ENCODE assay signal across 10 cellular contexts in the genomic region with DNA sequence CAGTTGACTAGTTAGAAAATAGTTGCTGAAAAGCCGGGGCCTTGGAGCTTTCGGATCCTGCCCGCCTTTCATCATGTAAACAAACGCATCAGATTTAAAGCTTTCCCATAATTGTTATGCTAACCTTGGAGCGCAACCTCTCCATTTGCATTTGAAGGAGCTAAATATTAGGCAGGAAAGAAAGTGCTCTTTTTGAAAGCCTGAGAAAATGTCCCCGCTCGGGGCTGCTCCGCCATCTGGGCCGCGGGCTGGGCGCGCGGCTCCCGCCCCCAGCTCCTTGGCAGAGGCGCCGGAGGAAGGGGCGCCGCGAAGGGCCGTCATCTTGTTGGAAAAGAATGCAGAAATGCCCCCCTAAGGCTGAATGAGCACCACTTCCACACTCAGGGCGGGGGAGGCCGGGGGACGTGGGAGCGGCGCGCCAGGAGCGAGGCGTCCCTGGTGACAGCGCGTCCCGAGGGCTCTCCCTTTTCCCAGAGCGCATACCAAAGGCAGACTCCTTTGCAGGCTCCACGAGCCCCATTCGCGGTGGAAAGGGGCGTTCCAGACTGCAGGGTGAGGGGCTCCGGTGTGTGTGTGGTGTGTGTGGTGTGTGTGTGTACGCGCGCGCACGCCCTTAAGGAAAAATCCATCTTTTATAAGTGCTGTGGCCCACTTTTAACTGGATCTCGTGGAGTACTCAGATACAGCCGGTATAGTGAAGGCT.
A peak's percentile ranks its signal among the peaks of the same experiment; 100 is the strongest.
DNase-seq lines count a peak whose midpoint lies in the region; ATAC-seq and TF ChIP-seq lines count a peak whose summit lies in the region.
"Had no signal": no experiment of that assay in that cellular context is flagged by ENCODE, and none has a peak within 500 bp of the region (broad histone marks: within the 10 kb centered on the region; RNA-seq: fewer than 3 reads in every experiment).

No MANE protein-coding gene starts in this region.

- WGBS in esophagus, 2 donors: 5 to 11% methylated on average over 44 of the region's 44 CpGs
- WGBS in transverse colon (ENCODE audit: low coverage in 1 of 2), 2 donors: 17 to 33% methylated on average over 6 to 32 of the region's 44 CpGs

- H3K27me3 ChIP-seq in esophagus (ENCODE audit: control insufficient read depth in 1 of 2, insufficient read depth in 2 of 2, low read length in 2 of 2): no peaks in the 10 kb centered on the region
- peaks cover 5 to 6% of the 10 kb centered on the region in 2 donors for H3K27me3 ChIP-seq in muscle layer of colon (ENCODE audit: control insufficient read depth in 1 of 2, insufficient read depth in 2 of 2, low read length in 2 of 2)
- H3K27me3 ChIP-seq in transverse colon: peaks cover 29% of the 10 kb centered on the region

- H3K9me3 ChIP-seq in esophagus (ENCODE audit: control insufficient read depth in 2 of 2, insufficient read depth in 1 of 2, low read depth in 1 of 2, low read length in 1 of 2) (no peaks in the 10 kb centered on the region), muscle layer of colon (ENCODE audit: low read length) (no peaks in the 10 kb centered on the region), transverse colon (no peaks in the 10 kb centered on the region)

- H3K4me3 ChIP-seq in esophagus (ENCODE audit: low read depth in 1 of 2, low read length in 2 of 2) (peak overlapping the region; percentile 40 to 52), muscle layer of colon (ENCODE audit: low read depth in 1 of 2, low read length in 2 of 2) (peak overlapping the region; percentile 40 to 48), transverse colon (peak overlapping the region in 3 of 4 donors; percentile 7 to 42 (median 18))

- H3K4me1 ChIP-seq in esophagus (ENCODE audit: control insufficient read depth in 2 of 2, insufficient read depth in 2 of 2, low read length in 1 of 2): no peaks in the 10 kb centered on the region
- H3K4me1 ChIP-seq in muscle layer of colon (ENCODE audit: insufficient read depth, low read length): no peaks in the 10 kb centered on the region
- H3K4me1 ChIP-seq in transverse colon: no peaks in the 10 kb centered on the region

- peak; percentile 5 for DNase-seq in NCI-H1092 (lab: John Stamatoyannopoulos, UW)
- DNase-seq in NCI-H1092 treated with DMSO at 0.1 percent for 48 hours (lab: John Stamatoyannopoulos, UW): no peak
- no peak for DNase-seq in transverse colon
- DNase-seq in NCI-H748 treated with DMSO at 0.1 percent for 48 hours (lab: John Stamatoyannopoulos, UW): no peak
- DNase-seq: NCI-H69, WERI-Rb-1 had no signal

- ATAC-seq in GM19023 (IDR thresholded peaks at IDR 0.05; ENCODE audit: unreplicated experiment): no peak
- ATAC-seq in HG02588 (IDR thresholded peaks at IDR 0.05; ENCODE audit: unreplicated experiment): no peak

- no peaks in the 10 kb centered on the region for H3K36me3 ChIP-seq in esophagus (ENCODE audit: control insufficient read depth in 2 of 2, insufficient read depth in 2 of 2, low read length in 1 of 2)
- H3K36me3 ChIP-seq in muscle layer of colon (ENCODE audit: insufficient read depth, low read length): no peaks in the 10 kb centered on the region
- no peaks in the 10 kb centered on the region for H3K36me3 ChIP-seq in transverse colon
- H3K36me3 ChIP-seq: WERI-Rb-1 had no signal

- TF ChIP-seq EP300 in transverse colon (IDR thresholded peaks at IDR 0.05; ENCODE audit: low read depth): no peak

- TF ChIP-seq CTCF in transverse colon (IDR thresholded peaks at IDR 0.05): no peak

- no peak overlapping the region for H3K27ac ChIP-seq in esophagus (ENCODE audit: low read depth in 2 of 2, low read length in 1 of 2)
- H3K27ac ChIP-seq in muscle layer of colon (ENCODE audit: low read depth, low read length): no peak overlapping the region
- H3K27ac ChIP-seq in transverse colon: no peak overlapping the region
- H3K27ac ChIP-seq: WERI-Rb-1 had no signal

- no peak for TF ChIP-seq POLR2A in transverse colon (IDR thresholded peaks at IDR 0.05)

- intact Hi-C loops in transverse colon (cut with DNase I; ENCODE audit: low total_unique reads): no loop called here

- H3K9ac ChIP-seq in muscle layer of colon (ENCODE audit: low read length): no peak overlapping the region

- in situ Hi-C loops in transverse colon (cut with MboI; ENCODE audit: low pct_ligation_motif_present in 1 of 4, low pct_unique_long_range_greater_than_20kb in 1 of 4, low sequenced_read_pairs in 3 of 4): no loop called here
